ENCODE assay signal across 8 cellular contexts in genomic region chr21:36419996-36420395, GRCh38. TPM values are rescaled to one million over a fixed set of nuclear protein-coding genes. Genes with fewer than 3 reads are reported as not detected.
DNase-seq lines count a peak whose midpoint lies in the region; ATAC-seq and TF ChIP-seq lines count a peak whose summit lies in the region.

No MANE protein-coding gene starts in this region.

- H3K4me1 Mint-ChIP-seq in WTC11: peaks cover 29% of the 10 kb centered on the region

- peaks cover 12% of the 10 kb centered on the region for H3K36me3 Mint-ChIP-seq in WTC11

- H3K9me3 ChIP-seq in colonic mucosa: no peaks in the 10 kb centered on the region

- ATAC-seq in WTC11: peak; percentile 83
- peak; percentile 93 for ATAC-seq in left lobe of liver
- ATAC-seq in GM21367 (IDR thresholded peaks at IDR 0.05; ENCODE audit: unreplicated experiment): no peak

- intact Hi-C loops in colonic mucosa (cut with DNase I): loop anchor here (5.0 to 10.0 kb wide), 2 partner anchors 167 to 505 kb away; no protein-coding TSS in a partner anchor

- H3K9ac ChIP-seq in colonic mucosa (ENCODE audit: low read depth in 2 of 2, low read length in 2 of 2): no peak overlapping the region

- no peak overlapping the region for H3K27ac ChIP-seq in colonic mucosa

- H3K9me3 Mint-ChIP-seq in WTC11: no peaks in the 10 kb centered on the region

- TF ChIP-seq CTCF in BJ (IDR thresholded peaks at IDR 0.05; ENCODE audit: insufficient read depth, low read depth, low read length): peak; percentile 84
- TF ChIP-seq CTCF in WTC11 (IDR thresholded peaks at IDR 0.05): peak; percentile 35; the same call in 1 of the 2 replicates
- TF ChIP-seq CTCF in colonic mucosa (IDR thresholded peaks at IDR 0.05): peak; percentile 60

- DNase-seq in BJ (ENCODE audit: low read depth) (peak; percentile 36), H7 (peak; percentile 92), NCI-H2196 (lab: John Stamatoyannopoulos, UW; ENCODE audit: unreplicated experiment) (peak; percentile 65), WTC11 (ENCODE audit: low spot score) (peak; percentile 84), colonic mucosa (peak; percentile 68), left lobe of liver (ENCODE audit: low spot score) (peak; percentile 78)
- DNase-seq in stimulated activated CD4-positive, alpha-beta T cell treated with anti-CD3 and anti-CD28 coated beads, Interleukin-4, amount 100 ng/mL, for 48 hours (ENCODE audit: low read depth in 2 of 2): peak; percentile 26 to 27

- CTCF ChIA-PET in BJ (lab: Yijun Ruan, JAX): interaction anchor here (0.7 to 2.8 kb wide), 10 partner anchors 9 to 507 kb away, joined by 3 to 20 read pairs (median 6); no protein-coding TSS in a partner anchor
- CTCF ChIA-PET in WTC11 (lab: Charles Lee): interaction anchor here (0.5 to 0.8 kb wide), 5 partner anchors 9 to 298 kb away, joined by 3 to 4 read pairs (median 3); no protein-coding TSS in a partner anchor

- no peak overlapping the region; the same call in 1 of the 2 replicates for H3K27ac Mint-ChIP-seq in WTC11

- POLR2A ChIA-PET in BJ (lab: Charles Lee): no interaction called here
- POLR2A ChIA-PET in WTC11 (lab: Charles Lee): no interaction called here

- H3K27me3 Mint-ChIP-seq in WTC11 (ENCODE audit: low read depth): no peaks in the 10 kb centered on the region

- H3K4me3 Mint-ChIP-seq in WTC11: no peak overlapping the region

- no peaks in the 10 kb centered on the region for H3K27me3 ChIP-seq in BJ (ENCODE audit: control insufficient read depth, insufficient read depth, low read length)
- H3K27me3 ChIP-seq in H7 (ENCODE audit: control insufficient read depth, insufficient read depth, low read length): no peaks in the 10 kb centered on the region
- H3K27me3 ChIP-seq in colonic mucosa: no peaks in the 10 kb centered on the region

- H3K36me3 ChIP-seq in BJ (ENCODE audit: control insufficient read depth, insufficient read depth, low read length) (no peaks in the 10 kb centered on the region), H7 (replicated peaks; ENCODE audit: control insufficient read depth, insufficient read depth, low read length) (peaks cover 2% of the 10 kb centered on the region), colonic mucosa (no peaks in the 10 kb centered on the region)

- no peak overlapping the region for H3K4me3 ChIP-seq in BJ (ENCODE audit: low read depth, low read length)
- H3K4me3 ChIP-seq in H7 (ENCODE audit: insufficient read depth, low read depth, low read length): no peak overlapping the region
- no peak overlapping the region for H3K4me3 ChIP-seq in colonic mucosa

- H3K4me1 ChIP-seq in colonic mucosa: no peaks in the 10 kb centered on the region

TF ChIP-seq in WTC11, 78 proteins besides CTCF, POLR2A, EP300 and RAD21:
- TF ChIP-seq CREB1 (CRISPR knock-in tag; IDR thresholded peaks at IDR 0.05) (no peak), RORB (CRISPR knock-in tag; IDR thresholded peaks at IDR 0.05) (no peak), HMGA2 (CRISPR knock-in tag; IDR thresholded peaks at IDR 0.05) (no peak), FOXP1 (CRISPR knock-in tag; IDR thresholded peaks at IDR 0.05; ENCODE audit: borderline replicate concordance) (no peak), GRHL2 (CRISPR knock-in tag; IDR thresholded peaks at IDR 0.05; ENCODE audit: insufficient replicate concordance, severe bottlenecking) (no peak), JAZF1 (CRISPR knock-in tag; IDR thresholded peaks at IDR 0.05) (no peak), CDX4 (CRISPR knock-in tag; IDR thresholded peaks at IDR 0.05; ENCODE audit: borderline replicate concordance) (no peak), AFF4 (CRISPR knock-in tag; IDR thresholded peaks at IDR 0.05; ENCODE audit: borderline replicate concordance) (no peak), ZNF138 (CRISPR knock-in tag; conservative IDR thresholded peaks at IDR 0.05) (no peak), ZNF232 (CRISPR knock-in tag; IDR thresholded peaks at IDR 0.05) (no peak), FOXK1 (CRISPR knock-in tag; IDR thresholded peaks at IDR 0.05) (no peak), E2F1 (CRISPR knock-in tag; IDR thresholded peaks at IDR 0.05) (no peak), E2F4 (CRISPR knock-in tag; IDR thresholded peaks at IDR 0.05; ENCODE audit: borderline replicate concordance, low read depth) (no peak), TEAD4 (CRISPR knock-in tag; IDR thresholded peaks at IDR 0.05) (no peak), ZNF512 (CRISPR knock-in tag; IDR thresholded peaks at IDR 0.05; ENCODE audit: borderline replicate concordance) (no peak), NFATC4 (CRISPR knock-in tag; IDR thresholded peaks at IDR 0.05) (no peak), MYBL2 (CRISPR knock-in tag; IDR thresholded peaks at IDR 0.05) (no peak), ETV6 (CRISPR knock-in tag; IDR thresholded peaks at IDR 0.05) (no peak), ZNF416 (CRISPR knock-in tag; IDR thresholded peaks at IDR 0.05) (no peak), TCF7 (CRISPR knock-in tag; IDR thresholded peaks at IDR 0.05; ENCODE audit: low read depth) (no peak)
TF ChIP-seq in WTC11: peak in this region for 0.

RNA-seq across cellular contexts. Expression of gene CHAF1B, which starts 34.8 kb away (rescaled TPM):
- 3.2 and 4.0 TPM in 2 replicates for polyA plus RNA-seq in BJ (2011; rRNA removed)
- 2.1 and 2.7 TPM in 2 replicates for polyA minus RNA-seq in BJ (2011; rRNA and poly(A)+ RNA removed)
- 12.7 and 13.9 TPM in 2 replicates for total RNA-seq in H7 (2014; rRNA removed; shearing (Covaris generic))
- total RNA-seq in WTC11 (2021): 15.1 to 20.7 TPM (median 16.6 TPM) in 3 replicates
- 10 to 100 TPM in 1 of 2 donors, 1 to 10 TPM in 1; 2.5 to 12.0 TPM for total RNA-seq in colonic mucosa
- 0.43 TPM for total RNA-seq in left lobe of liver

RNA-seq across cellular contexts. Expression of gene CLDN14, which starts 59.9 kb away (rescaled TPM):
- not detected in 2 replicates for polyA plus RNA-seq in BJ (2011; rRNA removed)
- not detected in 2 replicates for polyA minus RNA-seq in BJ (2011; rRNA and poly(A)+ RNA removed)
- not detected in 2 replicates for total RNA-seq in H7 (2014; rRNA removed; shearing (Covaris generic))
- total RNA-seq in WTC11 (2021): not detected in 3 replicates
- total RNA-seq in colonic mucosa: under 1 TPM in 1 of 2 donors, not detected in 1; 0.17 TPM
- total RNA-seq in left lobe of liver: 16.4 TPM

Comparison
In these comparisons a context has a peak if more than half of its experiments do, and no peak if none do; other contexts are left out.
1. DNase-seq: peak in every context shown above with its lines; median percentile 92 in H7; 84 in WTC11; 78 in left lobe of liver; 68 in colonic mucosa; 65 in NCI-H2196; 36 in BJ; 26 in stimulated activated CD4-positive, alpha-beta T cell treated with anti-CD3 and anti-CD28 coated beads, Interleukin-4, amount 100 ng/mL, for 48 hours.
2. RNA of gene CLDN14, which starts 59.9 kb away (total RNA-seq): 16.4 TPM in left lobe of liver (single experiment); 0.17 TPM in colonic mucosa, not detected in H7 and not detected in WTC11; every median in the first group is over 10 times any median in the second.
3. Peak in every context shown above with its lines, with median percentiles within 50 percentile points of each other: CTCF ChIP-seq.